ENCODE assay signal across 16 cellular contexts in genomic region chrX:46571423-46572294, GRCh38. TPM values are rescaled to one million over a fixed set of nuclear protein-coding genes. Genes with fewer than 3 reads are reported as not detected.
A peak's percentile ranks its signal among the peaks of the same experiment; 100 is the strongest.
DNase-seq lines count a peak whose midpoint lies in the region; ATAC-seq, FAIRE-seq and TF ChIP-seq lines count a peak whose summit lies in the region.
"Had no signal": no experiment of that assay in that cellular context is flagged by ENCODE, and none has a peak within 500 bp of the region (broad histone marks: within the 10 kb centered on the region; RNA-seq: fewer than 3 reads in every experiment).

No MANE protein-coding gene starts in this region.

- peak overlapping the region in 1 of 3 donors; percentile 84 for H3K27ac Mint-ChIP-seq in IgD-negative memory B cell

- no TSS peak for BruUV-seq in GM12878 (replicated peaks; lab: Mats Ljungman, UMichigan)

- WGBS in A549 (ENCODE audit: missing lambda C conversion rate), result 84% methylated on average over 9 of the region's 10 CpGs
- WGBS in GM12878 (ENCODE audit: insufficient coverage, insufficient replicate concordance, low lambda C conversion rate, missing lambda C conversion rate), result 22% methylated on average over 10 of the region's 10 CpGs

- POLR2A ChIA-PET in A549 (lab: Yijun Ruan, JAX) (interaction anchor here (0.5 kb wide), 1 partner anchor 80 kb away, joined by 3 read pairs; no protein-coding TSS in a partner anchor), GM12878 (lab: Charles Lee) (interaction anchor here (1.2 to 3.5 kb wide), 2 partner anchors 9 to 66 kb away, joined by 3 to 15 read pairs; no protein-coding TSS in a partner anchor)

- H3K9me3 ChIP-seq in A549, result no peaks in the 10 kb centered on the region
- no peaks in the 10 kb centered on the region for H3K9me3 ChIP-seq in GM12878 (replicated peaks; ENCODE audit: control insufficient read depth, insufficient read depth, low read length)
- H3K9me3 ChIP-seq: BE2C, gastrocnemius medialis, stomach had no signal

- TF ChIP-seq CTCF in A549 (IDR thresholded peaks at IDR 0.05) (no peak), GM12865 (IDR thresholded peaks at IDR 0.05; ENCODE audit: insufficient read depth, low read depth, low read length, missing control alignments) (no peak), GM12878 (IDR thresholded peaks at IDR 0.05 in 2 of 3, conservative IDR thresholded peaks at IDR 0.05 in 1 of 3; ENCODE audit: control insufficient read depth in 2 of 3, extremely low read depth in 1 of 3, insufficient read depth in 1 of 3, low read depth in 3 of 3, low read length in 3 of 3) (no peak)

- ATAC-seq in A549 (no peak), GM12878 (peak; percentile 11), GM21576 (IDR thresholded peaks at IDR 0.05; ENCODE audit: unreplicated experiment) (no peak)
- ATAC-seq: gastrocnemius medialis had no signal

- peaks cover 22% of the 10 kb centered on the region for H3K79me2 ChIP-seq in GM12878 (ENCODE audit: control insufficient read depth, insufficient read depth, low read length)

- intact Hi-C loops in GM12878 (cut with micrococcal nuclease; ENCODE audit: unreplicated experiment), result loop anchor here (5.0 kb wide), 1 partner anchor 141 kb away; no protein-coding TSS in a partner anchor

- DNase-seq in A549 (ENCODE audit: low read depth in 1 of 2, low spot score in 1 of 2) (no peak), GM12865 (ENCODE audit: low read depth) (peak; percentile 58), GM12878 (ENCODE audit: low read depth, low spot score) (no peak), occipital lobe (lab: John Stamatoyannopoulos, UW) (no peak), DMS114 treated with DMSO at 0.1 percent for 48 hours (lab: John Stamatoyannopoulos, UW; ENCODE audit: unreplicated experiment) (no peak), SK-N-DZ (ENCODE audit: low spot score) (no peak)
- DNase-seq: anterior cingulate cortex; BE2C; effector CD8-positive, alpha-beta T cell; EL; gastrocnemius medialis; islet precursor cell; NCI-H2171; stomach had no signal

- no peak overlapping the region for H3K4me2 ChIP-seq in A549
- H3K4me2 ChIP-seq in GM12878 (ENCODE audit: control insufficient read depth, insufficient read depth), result peak overlapping the region; percentile 75

- no peak for FAIRE-seq in A549 (lab: Jason Lieb, UNC)
- FAIRE-seq in GM12878 (lab: Jason Lieb, UNC), result no peak

- peak overlapping the region in 3 of 4 donors; percentile 82 to 91 (median 85) for H3K4me3 Mint-ChIP-seq in IgD-negative memory B cell

- TF ChIP-seq POLR2A in A549 (IDR thresholded peaks at IDR 0.05; ENCODE audit: low read length) (no peak), GM12878 (IDR thresholded peaks at IDR 0.05; ENCODE audit: low read depth, low read length) (no peak)

- TF ChIP-seq EP300 in A549 (IDR thresholded peaks at IDR 0.05) (no peak), GM12878 (IDR thresholded peaks at IDR 0.05; ENCODE audit: borderline replicate concordance in 1 of 2, control insufficient read depth in 1 of 2, low read depth in 2 of 2, low read length in 2 of 2) (no peak)

- TF ChIP-seq RAD21 in A549 (conservative IDR thresholded peaks at IDR 0.05 in 1 of 2, IDR thresholded peaks at IDR 0.05 in 1 of 2) (no peak), GM12878 (IDR thresholded peaks at IDR 0.05; ENCODE audit: insufficient read depth, low read depth, low read length) (no peak)

- H3K36me3 Mint-ChIP-seq in IgD-negative memory B cell, result no peaks in the 10 kb centered on the region

- peaks cover 38% of the 10 kb centered on the region for H3K4me1 ChIP-seq in A549
- peaks cover 26% of the 10 kb centered on the region for H3K4me1 ChIP-seq in GM12878 (ENCODE audit: control insufficient read depth, insufficient read depth, low read length)
- H3K4me1 ChIP-seq: BE2C had no signal

- CTCF ChIA-PET in A549 (lab: Yijun Ruan, JAX) (interaction anchor here (0.9 to 2.0 kb wide), 10 partner anchors 8 to 224 kb away, joined by 3 to 11 read pairs (median 5); no protein-coding TSS in a partner anchor), GM12878 (lab: Yijun Ruan, JAX) (interaction anchor here (0.9 to 2.5 kb wide), 10 partner anchors 9 to 163 kb away, joined by 3 to 30 read pairs (median 4); no protein-coding TSS in a partner anchor)

- in situ Hi-C loops in GM12878 (cut with MboI), result no loop called here

- SMC1A ChIA-PET in GM12878 (lab: Charles Lee; ENCODE audit: uncharacterized antibody, unreplicated experiment), result interaction anchor here (0.6 to 2.7 kb wide), 16 partner anchors 10 to 267 kb away, joined by 3 to 34 read pairs (median 4); no protein-coding TSS in a partner anchor

- H3K27me3 ChIP-seq in GM12878 (replicated peaks in 1 of 2; ENCODE audit: control insufficient read depth in 2 of 2, insufficient read depth in 2 of 2, low read length in 1 of 2), result no peaks in the 10 kb centered on the region

- peaks cover 11% of the 10 kb centered on the region for H3K27me3 Mint-ChIP-seq in IgD-negative memory B cell

- H3K4me3 ChIP-seq in A549 (no peak overlapping the region), GM12865 (ENCODE audit: low read depth, low read length) (no peak overlapping the region; the same call in 1 of the 2 replicates), GM12878 (no peak overlapping the region)
- H3K4me3 ChIP-seq: gastrocnemius medialis, stomach had no signal

- no peak overlapping the region for H2AFZ ChIP-seq in GM12878 (ENCODE audit: control insufficient read depth, low read depth, low read length)

- no peaks in the 10 kb centered on the region for H3K36me3 ChIP-seq in GM12878 (ENCODE audit: control insufficient read depth in 2 of 2, insufficient read depth in 2 of 2, low read length in 1 of 2)
- H3K36me3 ChIP-seq: BE2C, gastrocnemius medialis, stomach had no signal

- no peak overlapping the region; the same call in none of the 2 replicates for H3K9ac ChIP-seq in GM12878 (ENCODE audit: control insufficient read depth, insufficient read depth, low read length)

- H3K27ac ChIP-seq in A549 (peak overlapping the region; percentile 51 to 88; a peak in 3 of 6 replicates), GM12878 (ENCODE audit: control insufficient read depth, insufficient read depth) (peak overlapping the region; percentile 80)
- H3K27ac ChIP-seq: gastrocnemius medialis had no signal

- peaks cover 20 to 25% (median 22%) of the 10 kb centered on the region in 3 donors for H3K4me1 Mint-ChIP-seq in IgD-negative memory B cell

- no peaks in the 10 kb centered on the region for H4K20me1 ChIP-seq in GM12878 (ENCODE audit: control insufficient read depth, insufficient read depth)

- RAD21 ChIA-PET in GM12878 (lab: Charles Lee; ENCODE audit: unreplicated experiment), result interaction anchor here (1.0 to 2.5 kb wide), 10 partner anchors 9 to 224 kb away, joined by 3 to 43 read pairs (median 8); no protein-coding TSS in a partner anchor

- H3K9me3 Mint-ChIP-seq in IgD-negative memory B cell, result no peaks in the 10 kb centered on the region

RNA-seq across cellular contexts. Expression of gene CHST7, which starts 1.9 kb away (rescaled TPM):
- polyA plus RNA-seq in A549 (2011; rRNA removed), result 6.3 and 6.5 TPM in 2 replicates
- polyA plus RNA-seq in A549 (2012; cell fraction: cytosol; rRNA removed), result 9.9 and 17.3 TPM in 2 replicates
- 14.0 and 24.6 TPM in 2 replicates for polyA plus RNA-seq in A549 (2012; cell fraction: nucleus; rRNA removed)
- 15.3 to 20.8 TPM (median 18.8 TPM) in 3 replicates for polyA plus RNA-seq in A549 (2017; fragmentation: RNase III; extraction: RNeasy Plus Mini Kit Qiagen cat#74134 plus additional on column Dnase treatment)
- polyA minus RNA-seq in A549 (2011; rRNA and poly(A)+ RNA removed), result 2.7 and 3.9 TPM in 2 replicates
- 4.0 TPM for polyA plus RNA-seq in IgD-negative memory B cell
- total RNA-seq in GM12878 (2013; cell fraction: nucleolus; rRNA removed), result 19.0 and 21.7 TPM in 2 replicates
- total RNA-seq in GM12878 (2014; rRNA removed), result 10.7 and 11.0 TPM in 2 replicates
- 1.8 and 2.0 TPM in 2 replicates for total RNA-seq in GM12878 (2014; rRNA removed; fragmentation: Illumina TruSeq; extraction: Trizol)
- 8.9 and 9.3 TPM in 2 replicates for total RNA-seq in GM12878 (2021)
- 1.9 TPM for polyA plus RNA-seq in GM12878 (2011; ENCODE audit: low read depth)
- polyA plus RNA-seq in GM12878 (2011; rRNA removed), result 3.7 and 4.5 TPM in 2 replicates
- polyA plus RNA-seq in GM12878 (2011; cell fraction: cytosol; rRNA removed), result 4.4 and 9.0 TPM in 2 replicates
- polyA plus RNA-seq in GM12878 (2011; cell fraction: nucleus; rRNA removed), result 4.8 and 7.7 TPM in 2 replicates
- polyA plus RNA-seq in GM12878 (2012), result 6.1 and 7.9 TPM in 2 replicates
- polyA plus RNA-seq in GM12878 (2014; fragmentation: Illumina TruSeq; extraction: Trizol), result 0.89 and 1.3 TPM in 2 replicates
- polyA plus RNA-seq in GM12878 (2014; fragmentation: Nextera tagmentation; extraction: Ambion mirVana), result 1 to 10 TPM in 1 of 2 experiments, under 1 TPM in 1; 0.58 to 1.7 TPM
- 6.3 and 9.3 TPM in 2 replicates for polyA plus RNA-seq in GM12878 (2014; rRNA removed)
- polyA plus RNA-seq in GM12878 (2016; fragmentation: Nextera tagmentation; extraction: Ambion mirVana), result 1 to 10 TPM; 7.4 to 8.9 TPM
- 3.3 and 3.4 TPM in 2 replicates for polyA minus RNA-seq in GM12878 (2011; rRNA and poly(A)+ RNA removed)
- 4.3 and 5.1 TPM in 2 replicates for polyA minus RNA-seq in GM12878 (2011; cell fraction: cytosol; rRNA and poly(A)+ RNA removed)
- polyA minus RNA-seq in GM12878 (2011; cell fraction: nucleus; rRNA and poly(A)+ RNA removed), result 8.1 and 15.2 TPM in 2 replicates
- 6.7 TPM for total RNA-seq in occipital lobe
- 3.4 and 3.9 TPM in 2 replicates for polyA plus RNA-seq in SK-N-DZ (2014; cell fraction: cytosol; rRNA removed)
- 1.4 and 2.6 TPM in 2 replicates for polyA plus RNA-seq in SK-N-DZ (2014; cell fraction: nucleus; rRNA removed)

RNA-seq across cellular contexts. Expression of gene ZNF674, which starts 26.4 kb away (rescaled TPM):
- polyA plus RNA-seq in A549 (2011; rRNA removed), result 6.3 and 6.9 TPM in 2 replicates
- polyA plus RNA-seq in A549 (2012; cell fraction: cytosol; rRNA removed), result 1.7 and 2.1 TPM in 2 replicates
- polyA plus RNA-seq in A549 (2012; cell fraction: nucleus; rRNA removed), result 2.0 and 2.9 TPM in 2 replicates
- polyA plus RNA-seq in A549 (2017; fragmentation: RNase III; extraction: RNeasy Plus Mini Kit Qiagen cat#74134 plus additional on column Dnase treatment), result 2.2 to 3.1 TPM (median 2.6 TPM) in 3 replicates
- 19.5 and 28.6 TPM in 2 replicates for polyA minus RNA-seq in A549 (2011; rRNA and poly(A)+ RNA removed)
- polyA plus RNA-seq in IgD-negative memory B cell, result 0.23 TPM
- total RNA-seq in GM12878 (2013; cell fraction: nucleolus; rRNA removed), result 10.0 and 12.3 TPM in 2 replicates
- 1.8 and 2.1 TPM in 2 replicates for total RNA-seq in GM12878 (2014; rRNA removed)
- total RNA-seq in GM12878 (2014; rRNA removed; fragmentation: Illumina TruSeq; extraction: Trizol), result 2.7 and 3.7 TPM in 2 replicates
- total RNA-seq in GM12878 (2021), result 2.7 and 3.3 TPM in 2 replicates
- 1.2 TPM for polyA plus RNA-seq in GM12878 (2011; ENCODE audit: low read depth)
- 2.8 and 3.0 TPM in 2 replicates for polyA plus RNA-seq in GM12878 (2011; rRNA removed)
- 1.8 and 2.1 TPM in 2 replicates for polyA plus RNA-seq in GM12878 (2011; cell fraction: cytosol; rRNA removed)
- 1.5 and 1.8 TPM in 2 replicates for polyA plus RNA-seq in GM12878 (2011; cell fraction: nucleus; rRNA removed)
- 1.3 and 1.7 TPM in 2 replicates for polyA plus RNA-seq in GM12878 (2012)
- 1.8 and 2.1 TPM in 2 replicates for polyA plus RNA-seq in GM12878 (2014; fragmentation: Illumina TruSeq; extraction: Trizol)
- polyA plus RNA-seq in GM12878 (2014; fragmentation: Nextera tagmentation; extraction: Ambion mirVana), result 1 to 10 TPM; 1.0 to 1.2 TPM
- 1.2 and 1.8 TPM in 2 replicates for polyA plus RNA-seq in GM12878 (2014; rRNA removed)
- polyA plus RNA-seq in GM12878 (2016; fragmentation: Nextera tagmentation; extraction: Ambion mirVana), result 1 to 10 TPM; 1.1 to 1.5 TPM
- polyA minus RNA-seq in GM12878 (2011; rRNA and poly(A)+ RNA removed), result 3.1 and 3.7 TPM in 2 replicates
- 1.8 TPM in 1 of 2 replicates, not detected in the other for polyA minus RNA-seq in GM12878 (2011; cell fraction: cytosol; rRNA and poly(A)+ RNA removed)
- polyA minus RNA-seq in GM12878 (2011; cell fraction: nucleus; rRNA and poly(A)+ RNA removed), result 1.7 and 4.5 TPM in 2 replicates
- total RNA-seq in occipital lobe, result 13.9 TPM
- 6.2 and 6.6 TPM in 2 replicates for polyA plus RNA-seq in SK-N-DZ (2014; cell fraction: cytosol; rRNA removed)
- polyA plus RNA-seq in SK-N-DZ (2014; cell fraction: nucleus; rRNA removed), result 2.0 and 8.0 TPM in 2 replicates
